Comparison of ENCODE assay signal across 1 cellular context in genomic region chrX:151912780-151913179, GRCh38.
TF ChIP-seq lines count a peak whose summit lies in the region.

A gene with protein sequence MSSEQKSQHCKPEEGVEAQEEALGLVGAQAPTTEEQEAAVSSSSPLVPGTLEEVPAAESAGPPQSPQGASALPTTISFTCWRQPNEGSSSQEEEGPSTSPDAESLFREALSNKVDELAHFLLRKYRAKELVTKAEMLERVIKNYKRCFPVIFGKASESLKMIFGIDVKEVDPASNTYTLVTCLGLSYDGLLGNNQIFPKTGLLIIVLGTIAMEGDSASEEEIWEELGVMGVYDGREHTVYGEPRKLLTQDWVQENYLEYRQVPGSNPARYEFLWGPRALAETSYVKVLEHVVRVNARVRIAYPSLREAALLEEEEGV (plus strand): TSS chrX:151912889. CDS start chrX:151923665, 10,776 bp downstream.

TF ChIP-seq in K562, 482 proteins besides CTCF, POLR2A, EP300 and RAD21 (continued from another document):
- TF ChIP-seq, protein P1, sequence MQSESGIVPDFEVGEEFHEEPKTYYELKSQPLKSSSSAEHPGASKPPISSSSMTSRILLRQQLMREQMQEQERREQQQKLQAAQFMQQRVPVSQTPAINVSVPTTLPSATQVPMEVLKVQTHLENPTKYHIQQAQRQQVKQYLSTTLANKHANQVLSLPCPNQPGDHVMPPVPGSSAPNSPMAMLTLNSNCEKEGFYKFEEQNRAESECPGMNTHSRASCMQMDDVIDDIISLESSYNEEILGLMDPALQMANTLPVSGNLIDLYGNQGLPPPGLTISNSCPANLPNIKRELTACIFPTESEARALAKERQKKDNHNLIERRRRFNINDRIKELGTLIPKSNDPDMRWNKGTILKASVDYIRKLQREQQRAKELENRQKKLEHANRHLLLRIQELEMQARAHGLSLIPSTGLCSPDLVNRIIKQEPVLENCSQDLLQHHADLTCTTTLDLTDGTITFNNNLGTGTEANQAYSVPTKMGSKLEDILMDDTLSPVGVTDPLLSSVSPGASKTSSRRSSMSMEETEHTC (IDR thresholded peaks at IDR 0.05) = no peak
- TF ChIP-seq POLR2AphosphoS2 (IDR thresholded peaks at IDR 0.05; ENCODE audit: low read length) (no peak), NFXL1 (CRISPR knock-in tag; IDR thresholded peaks at IDR 0.05) (no peak), HNRNPUL1 (IDR thresholded peaks at IDR 0.05; ENCODE audit: low read length) (no peak), ZNF644 (tag; IDR thresholded peaks at IDR 0.05; ENCODE audit: low read depth) (no peak), RBM39 (optimal IDR thresholded peaks at IDR 0.05; ENCODE audit: low read depth, low read length) (no peak), ZMIZ1 (IDR thresholded peaks at IDR 0.05; ENCODE audit: low read depth in 2 of 2, low read length in 2 of 2) (no peak), PRMT5 (CRISPR knock-in tag; IDR thresholded peaks at IDR 0.05) (no peak), PKNOX1 (IDR thresholded peaks at IDR 0.05) (no peak)
- TF ChIP-seq, protein P2, sequence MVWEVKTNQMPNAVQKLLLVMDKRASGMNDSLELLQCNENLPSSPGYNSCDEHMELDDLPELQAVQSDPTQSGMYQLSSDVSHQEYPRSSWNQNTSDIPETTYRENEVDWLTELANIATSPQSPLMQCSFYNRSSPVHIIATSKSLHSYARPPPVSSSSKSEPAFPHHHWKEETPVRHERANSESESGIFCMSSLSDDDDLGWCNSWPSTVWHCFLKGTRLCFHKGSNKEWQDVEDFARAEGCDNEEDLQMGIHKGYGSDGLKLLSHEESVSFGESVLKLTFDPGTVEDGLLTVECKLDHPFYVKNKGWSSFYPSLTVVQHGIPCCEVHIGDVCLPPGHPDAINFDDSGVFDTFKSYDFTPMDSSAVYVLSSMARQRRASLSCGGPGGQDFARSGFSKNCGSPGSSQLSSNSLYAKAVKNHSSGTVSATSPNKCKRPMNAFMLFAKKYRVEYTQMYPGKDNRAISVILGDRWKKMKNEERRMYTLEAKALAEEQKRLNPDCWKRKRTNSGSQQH (CRISPR knock-in tag; IDR thresholded peaks at IDR 0.05) = no peak
